Comparison of ENCODE assay signal across 9 cellular contexts in the genomic region with DNA sequence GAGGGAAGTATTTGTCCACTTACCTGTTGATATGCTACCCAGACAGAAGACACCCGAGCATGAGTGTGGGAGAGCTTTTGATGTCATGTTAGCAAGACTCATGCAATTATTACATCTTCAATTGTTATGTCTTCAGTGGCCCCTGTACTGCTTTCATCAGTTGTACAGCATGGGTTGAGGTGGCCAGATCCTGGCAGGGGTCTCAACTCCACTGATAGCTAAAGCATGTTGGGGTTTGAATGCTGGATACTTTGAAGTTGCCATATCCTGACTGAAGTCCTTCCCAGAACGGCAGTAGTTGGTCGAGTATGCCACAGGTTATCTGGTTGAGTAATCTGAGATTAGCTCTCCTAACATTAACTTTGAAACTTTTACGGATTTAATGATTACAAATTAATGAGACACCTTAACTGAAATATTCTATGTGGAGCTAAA. TPM values are rescaled to one million over a fixed set of nuclear protein-coding genes. Genes with fewer than 3 reads are reported as not detected.
DNase-seq lines count a peak whose midpoint lies in the region; ATAC-seq and TF ChIP-seq lines count a peak whose summit lies in the region.
"Had no signal": no experiment of that assay in that cellular context is flagged by ENCODE, and none has a peak within 500 bp of the region (broad histone marks: within the 10 kb centered on the region; RNA-seq: fewer than 3 reads in every experiment).

No MANE protein-coding gene starts in this region.

- H3F3A ChIP-seq in Loucy (ENCODE audit: low read depth) (0 out of 2 replicates have a peak, but pooled peaks cover 7% of the 10 kb centered on the region), neural progenitor cell (ENCODE audit: low read depth) (peaks cover 28% of the 10 kb centered on the region)

- CTCF ChIA-PET in CD8-positive, alpha-beta T cell (lab: Charles Lee), result no interaction called here

- peaks cover 25% of the 10 kb centered on the region for H3K4me1 ChIP-seq in CD8-positive, alpha-beta T cell (ENCODE audit: insufficient read depth, low read length)
- H3K4me1 ChIP-seq in Loucy (ENCODE audit: insufficient read depth, low read length, poor library complexity, severe bottlenecking), result peaks cover 44% of the 10 kb centered on the region
- H3K4me1 ChIP-seq in neural progenitor cell, result peaks cover 24% of the 10 kb centered on the region

- intact Hi-C loops in CD8-positive, alpha-beta T cell (cut with DNase I, micrococcal nuclease), result no loop called here
- intact Hi-C loops in dendritic cell treated with granulocyte-macrophage colony-stimulating factor and Interleukin-4, amounts not matched to agents 40 ng/mL and 50 ng/mL, for 4 days (cut with micrococcal nuclease), result no loop called here

- peaks cover 44% of the 10 kb centered on the region for H3K4me1 Mint-ChIP-seq in CD8-positive, alpha-beta T cell (ENCODE audit: low read depth)
- H3K4me1 Mint-ChIP-seq in dendritic cell treated with granulocyte-macrophage colony-stimulating factor and Interleukin-4, amounts not matched to agents 40 ng/mL and 50 ng/mL, for 4 days (ENCODE audit: low read depth), result peaks cover 36% of the 10 kb centered on the region
- H3K4me1 Mint-ChIP-seq in neural progenitor cell, result peaks cover 29% of the 10 kb centered on the region

- H3K9me2 ChIP-seq in Loucy (replicated peaks; ENCODE audit: low read depth, low read length), result no peaks in the 10 kb centered on the region

- H3K4me3 ChIP-seq in CD8-positive, alpha-beta T cell (ENCODE audit: low read depth, low read length), result peak overlapping the region; percentile 76
- H3K4me3 ChIP-seq in Loucy (ENCODE audit: low read length, poor library complexity, severe bottlenecking) (peak overlapping the region; percentile 90), neural progenitor cell (peak overlapping the region; percentile 97)

- H3K9ac ChIP-seq in Loucy (ENCODE audit: low read depth, low read length, poor library complexity, severe bottlenecking) (peak overlapping the region; percentile 77), neural progenitor cell (peak overlapping the region; percentile 50)

- H3K36me3 ChIP-seq in CD8-positive, alpha-beta T cell (ENCODE audit: insufficient read depth, low read length), result no peaks in the 10 kb centered on the region
- peaks cover 14% of the 10 kb centered on the region; the same call in 1 of the 2 replicates for H3K36me3 ChIP-seq in Loucy (ENCODE audit: insufficient read depth, low read length)
- H3K36me3 ChIP-seq in neural progenitor cell, result peaks cover 4% of the 10 kb centered on the region

- no peak for DNase-seq in CD8-positive, alpha-beta T cell
- peak; percentile 9 for DNase-seq in neural progenitor cell (ENCODE audit: low spot score)
- no peak for DNase-seq in amygdala (lab: John Stamatoyannopoulos, UW)

- peaks cover 32% of the 10 kb centered on the region for H3K36me3 Mint-ChIP-seq in CD8-positive, alpha-beta T cell
- H3K36me3 Mint-ChIP-seq in dendritic cell treated with granulocyte-macrophage colony-stimulating factor and Interleukin-4, amounts not matched to agents 40 ng/mL and 50 ng/mL, for 4 days (ENCODE audit: low read depth), result peaks cover 24% of the 10 kb centered on the region
- peaks cover 7% of the 10 kb centered on the region for H3K36me3 Mint-ChIP-seq in neural progenitor cell

- no peak for ATAC-seq in CD8-positive, alpha-beta T cell
- ATAC-seq in GM21723 (IDR thresholded peaks at IDR 0.05; ENCODE audit: unreplicated experiment) (no peak), GM21576 (IDR thresholded peaks at IDR 0.05; ENCODE audit: unreplicated experiment) (no peak), HG03378 (IDR thresholded peaks at IDR 0.05; ENCODE audit: unreplicated experiment) (no peak)

- peak overlapping the region; percentile 94 for H3K4me3 Mint-ChIP-seq in CD8-positive, alpha-beta T cell
- H3K4me3 Mint-ChIP-seq in dendritic cell treated with granulocyte-macrophage colony-stimulating factor and Interleukin-4, amounts not matched to agents 40 ng/mL and 50 ng/mL, for 4 days, result peak overlapping the region; percentile 40
- H3K4me3 Mint-ChIP-seq in neural progenitor cell, result peak overlapping the region; percentile 98

- H3K27me3 Mint-ChIP-seq in CD8-positive, alpha-beta T cell (ENCODE audit: low read depth), result no peaks in the 10 kb centered on the region
- H3K27me3 Mint-ChIP-seq in dendritic cell treated with granulocyte-macrophage colony-stimulating factor and Interleukin-4, amounts not matched to agents 40 ng/mL and 50 ng/mL, for 4 days, result no peaks in the 10 kb centered on the region
- no peaks in the 10 kb centered on the region for H3K27me3 Mint-ChIP-seq in neural progenitor cell (ENCODE audit: insufficient read depth, low read depth)

- no peaks in the 10 kb centered on the region for H3K9me3 Mint-ChIP-seq in CD8-positive, alpha-beta T cell
- H3K9me3 Mint-ChIP-seq in dendritic cell treated with granulocyte-macrophage colony-stimulating factor and Interleukin-4, amounts not matched to agents 40 ng/mL and 50 ng/mL, for 4 days, result no peaks in the 10 kb centered on the region
- no peaks in the 10 kb centered on the region for H3K9me3 Mint-ChIP-seq in neural progenitor cell

- POLR2A ChIA-PET in CD8-positive, alpha-beta T cell (lab: Charles Lee), result interaction anchor here (0.6 kb wide), 1 partner anchor 183 kb away, joined by 4 read pairs; no protein-coding TSS in a partner anchor

- H3K27ac Mint-ChIP-seq in CD8-positive, alpha-beta T cell, result peak overlapping the region; percentile 45
- H3K27ac Mint-ChIP-seq in dendritic cell treated with granulocyte-macrophage colony-stimulating factor and Interleukin-4, amounts not matched to agents 40 ng/mL and 50 ng/mL, for 4 days, result peak overlapping the region; percentile 25
- H3K27ac Mint-ChIP-seq in neural progenitor cell, result no peak overlapping the region

- H2AFZ ChIP-seq in Loucy (ENCODE audit: low read length), result no peak overlapping the region
- H2AFZ ChIP-seq in neural progenitor cell (replicated peaks), result no peak overlapping the region

- no peaks in the 10 kb centered on the region for H3K9me3 ChIP-seq in CD8-positive, alpha-beta T cell (ENCODE audit: low read length)
- H3K9me3 ChIP-seq in Loucy (ENCODE audit: insufficient read depth, low read depth, low read length) (no peaks in the 10 kb centered on the region), neural progenitor cell (ENCODE audit: low read depth) (no peaks in the 10 kb centered on the region)

- H4K20me1 ChIP-seq in Loucy (ENCODE audit: insufficient read depth, low read length, poor library complexity, severe bottlenecking) (peaks cover 39% of the 10 kb centered on the region), neural progenitor cell (ENCODE audit: low read depth) (peaks cover 25% of the 10 kb centered on the region)

- TF ChIP-seq CTCF in CD8-positive, alpha-beta T cell (IDR thresholded peaks at IDR 0.05), result no peak
- no peak for TF ChIP-seq CTCF in Loucy (conservative IDR thresholded peaks at IDR 0.05; ENCODE audit: low read length)
- TF ChIP-seq CTCF in neural progenitor cell (IDR thresholded peaks at IDR 0.05), result no peak

- no peaks in the 10 kb centered on the region for H3K27me3 ChIP-seq in CD8-positive, alpha-beta T cell (ENCODE audit: insufficient read depth, low read length)
- H3K27me3 ChIP-seq in Loucy (ENCODE audit: insufficient read depth, low read length, poor library complexity, severe bottlenecking) (no peaks in the 10 kb centered on the region), neural progenitor cell (no peaks in the 10 kb centered on the region)

- H3K79me2 ChIP-seq in Loucy (ENCODE audit: insufficient read depth, low read length), result peaks cover 65% of the 10 kb centered on the region
- peaks cover 51% of the 10 kb centered on the region for H3K79me2 ChIP-seq in neural progenitor cell (ENCODE audit: low read depth)

- H3K4me2 ChIP-seq in Loucy (ENCODE audit: low read depth, low read length, poor library complexity, severe bottlenecking) (peak overlapping the region; percentile 93), neural progenitor cell (peak overlapping the region; percentile 98)

- H3K27ac ChIP-seq in CD8-positive, alpha-beta T cell (ENCODE audit: low read depth, low read length), result no peak overlapping the region
- no peak overlapping the region for H3K27ac ChIP-seq in neural progenitor cell

RNA-seq across cellular contexts. Expression of gene CRLS1, which starts 1.2 kb away (rescaled TPM):
- total RNA-seq in CD8-positive, alpha-beta T cell, result 10 to 100 TPM in 1 of 2 experiments, 1 to 10 TPM in 1; 7.4 to 11.2 TPM
- total RNA-seq in neural progenitor cell (ENCODE audit: low replicate concordance), result 46.0 and 67.9 TPM in 2 replicates

RNA-seq across cellular contexts. Expression of gene LRRN4, which starts 46.7 kb away (rescaled TPM):
- total RNA-seq in CD8-positive, alpha-beta T cell, result not detected
- total RNA-seq in neural progenitor cell (ENCODE audit: low replicate concordance), result not detected in 2 replicates
- total RNA-seq: LHCN-M2 had no signal

RNA-seq across cellular contexts. Expression of gene MCM8, which starts 56.7 kb away (rescaled TPM):
- 1 to 10 TPM; 1.8 to 2.0 TPM for total RNA-seq in CD8-positive, alpha-beta T cell
- 32.1 and 45.2 TPM in 2 replicates for total RNA-seq in neural progenitor cell (ENCODE audit: low replicate concordance)

RNA-seq across cellular contexts. Expression of gene TRMT6, which starts 56.8 kb away (rescaled TPM):
- total RNA-seq in CD8-positive, alpha-beta T cell, result 10 to 100 TPM in 1 of 2 experiments, 1 to 10 TPM in 1; 9.6 to 10.4 TPM
- total RNA-seq in neural progenitor cell (ENCODE audit: low replicate concordance), result 10.7 and 11.1 TPM in 2 replicates

Comparison
In these comparisons a context has a peak if more than half of its experiments do, and no peak if none do; other contexts are left out.
1. H3K4me3 Mint-ChIP-seq: peak in every context shown above with its lines; median percentile 98 in neural progenitor cell; 94 in CD8-positive, alpha-beta T cell; 40 in dendritic cell treated with granulocyte-macrophage colony-stimulating factor and Interleukin-4, amounts not matched to agents 40 ng/mL and 50 ng/mL, for 4 days.
2. RNA of gene MCM8, which starts 56.7 kb away (total RNA-seq): 32.1 to 45.2 TPM in neural progenitor cell; 1.8 to 2.0 TPM in CD8-positive, alpha-beta T cell; every median in the first group is over 10 times any median in the second.
3. Peak in every context shown above with its lines, with median percentiles within 50 percentile points of each other: H3K4me3 ChIP-seq.